14 cellular contexts compared by ENCODE assay signal in genomic region chr18:51727780-51728179, GRCh38.
A peak's percentile ranks its signal among the peaks of the same experiment; 100 is the strongest.
DNase-seq lines count a peak whose midpoint lies in the region; ATAC-seq, FAIRE-seq and TF ChIP-seq lines count a peak whose summit lies in the region.
"Had no signal": no experiment of that assay in that cellular context is flagged by ENCODE, and none has a peak within 500 bp of the region (broad histone marks: within the 10 kb centered on the region; RNA-seq: fewer than 3 reads in every experiment).

No MANE protein-coding gene starts in this region.

- intact Hi-C loops in pancreas (cut with DNase I): no loop called here

- DNase-seq in GM12891 (ENCODE audit: insufficient read length, low spot score): no peak
- no peak for DNase-seq in pancreas
- DNase-seq in neuronal stem cell (ENCODE audit: low spot score): no peak
- no peak for DNase-seq in type B pancreatic cell (ENCODE audit: extremely low spot score, unreplicated experiment)
- no peak for DNase-seq in LoVo (ENCODE audit: low spot score)
- DNase-seq: DMS 273 treated with DMSO at 0.1 percent for 48 hours, foreskin melanocyte, Kasumi-1, sigmoid colon, transverse colon had no signal

- H3K18ac ChIP-seq in neuronal stem cell (ENCODE audit: low read length): no peak overlapping the region

- peaks cover 9% of the 10 kb centered on the region for H3K4me1 Mint-ChIP-seq in type B pancreatic cell (ENCODE audit: unreplicated experiment)

- H3K27ac ChIP-seq in pancreas: no peak overlapping the region
- no peak overlapping the region for H3K27ac ChIP-seq in neuronal stem cell (replicated peaks; ENCODE audit: low read length)
- H3K27ac ChIP-seq: sigmoid colon, transverse colon had no signal

- H3K79me1 ChIP-seq in neuronal stem cell (ENCODE audit: low read depth, low read length): no peaks in the 10 kb centered on the region

- peak; percentile 77 for FAIRE-seq in GM12891 (lab: Jason Lieb, UNC)
- FAIRE-seq in pancreas (lab: Jason Lieb, UNC): no peak

- TF ChIP-seq CTCF in pancreas (IDR thresholded peaks at IDR 0.05): no peak
- no peak for TF ChIP-seq CTCF in type B pancreatic cell (conservative IDR thresholded peaks at IDR 0.05)

- H3K36me3 ChIP-seq in pancreas: no peaks in the 10 kb centered on the region
- no peaks in the 10 kb centered on the region for H3K36me3 ChIP-seq in neuronal stem cell (replicated peaks in 1 of 2; ENCODE audit: control insufficient read depth in 2 of 2, insufficient read depth in 2 of 2, low read length in 2 of 2)
- H3K36me3 ChIP-seq: sigmoid colon, transverse colon had no signal

- H2BK12ac ChIP-seq in neuronal stem cell (ENCODE audit: low read length): no peak overlapping the region

- H2AFZ ChIP-seq in neuronal stem cell (ENCODE audit: low read length): no peak overlapping the region

- ATAC-seq in GM19438 (IDR thresholded peaks at IDR 0.05; ENCODE audit: low read depth, unreplicated experiment) (peak; percentile 65), HG02852 (IDR thresholded peaks at IDR 0.05; ENCODE audit: unreplicated experiment) (peak; percentile 58), HG03469 (IDR thresholded peaks at IDR 0.05; ENCODE audit: unreplicated experiment) (peak; percentile 49), pancreas (no peak)
- ATAC-seq: natural killer cell treated with Interleukin-12 subunit alpha and Interleukin-12 subunit beta and Interleukin-15 and Interleukin-18, amount 100 ng/mL, for 72 hours had no signal

- no peak overlapping the region for H2BK120ac ChIP-seq in neuronal stem cell (ENCODE audit: low read depth, low read length)

- H3K4me2 ChIP-seq in neuronal stem cell (ENCODE audit: insufficient read depth, low read length, poor library complexity, severe bottlenecking): no peak overlapping the region

- TF ChIP-seq POLR2A in GM12891 (IDR thresholded peaks at IDR 0.05; ENCODE audit: low read depth, low read length): no peak

- H3K4me3 Mint-ChIP-seq in type B pancreatic cell: no peak overlapping the region
- H3K4me3 Mint-ChIP-seq: natural killer cell treated with Interleukin-12 subunit alpha and Interleukin-12 subunit beta and Interleukin-15 and Interleukin-18, amount 100 ng/mL, for 72 hours had no signal

- peaks cover 13% of the 10 kb centered on the region for H3K27me3 Mint-ChIP-seq in type B pancreatic cell

- H2BK5ac ChIP-seq in neuronal stem cell (ENCODE audit: low read length): no peak overlapping the region

- H2BK15ac ChIP-seq in neuronal stem cell (ENCODE audit: low read length): no peak overlapping the region

- no peaks in the 10 kb centered on the region for H3K36me3 Mint-ChIP-seq in type B pancreatic cell
- H3K36me3 Mint-ChIP-seq: natural killer cell treated with Interleukin-12 subunit alpha and Interleukin-12 subunit beta and Interleukin-15 and Interleukin-18, amount 100 ng/mL, for 72 hours had no signal

- no peak overlapping the region for H3K27ac Mint-ChIP-seq in type B pancreatic cell
- H3K27ac Mint-ChIP-seq: natural killer cell treated with Interleukin-12 subunit alpha and Interleukin-12 subunit beta and Interleukin-15 and Interleukin-18, amount 100 ng/mL, for 72 hours had no signal

- H3K27me3 ChIP-seq in pancreas: no peaks in the 10 kb centered on the region
- no peaks in the 10 kb centered on the region for H3K27me3 ChIP-seq in neuronal stem cell (ENCODE audit: control insufficient read depth in 3 of 3, insufficient read depth in 3 of 3, low read depth in 1 of 3, low read length in 3 of 3)
- H3K27me3 ChIP-seq: sigmoid colon, transverse colon had no signal

- no peak overlapping the region for H3K14ac ChIP-seq in neuronal stem cell (ENCODE audit: low read length)

- no peaks in the 10 kb centered on the region for H3K9me3 Mint-ChIP-seq in type B pancreatic cell
- H3K9me3 Mint-ChIP-seq: natural killer cell treated with Interleukin-12 subunit alpha and Interleukin-12 subunit beta and Interleukin-15 and Interleukin-18, amount 100 ng/mL, for 72 hours had no signal

- H3K4me3 ChIP-seq in pancreas (no peak overlapping the region), neuronal stem cell (ENCODE audit: low read length in 2 of 2) (no peak overlapping the region)
- H3K4me3 ChIP-seq: sigmoid colon, transverse colon had no signal

- H3K23ac ChIP-seq in neuronal stem cell (ENCODE audit: low read depth, low read length, poor library complexity): no peak overlapping the region

- H4K8ac ChIP-seq in neuronal stem cell (ENCODE audit: low read depth, low read length): no peak overlapping the region

- H2AK5ac ChIP-seq in neuronal stem cell (ENCODE audit: low read depth, low read length): no peak overlapping the region

- no peak overlapping the region for H3K4ac ChIP-seq in neuronal stem cell (ENCODE audit: low read length)

- no peak overlapping the region for H3K9ac ChIP-seq in neuronal stem cell (ENCODE audit: low read depth, low read length, poor library complexity)

- H4K91ac ChIP-seq in neuronal stem cell (ENCODE audit: low read depth, low read length, poor library complexity): no peak overlapping the region

- H3K9me3 ChIP-seq in pancreas: no peaks in the 10 kb centered on the region
- no peaks in the 10 kb centered on the region for H3K9me3 ChIP-seq in neuronal stem cell (replicated peaks in 1 of 2; ENCODE audit: control insufficient read depth in 2 of 2, insufficient read depth in 1 of 2, low read depth in 1 of 2, low read length in 2 of 2)
- H3K9me3 ChIP-seq: sigmoid colon, transverse colon had no signal

- no peaks in the 10 kb centered on the region for H3K4me1 ChIP-seq in pancreas
- H3K4me1 ChIP-seq in neuronal stem cell (ENCODE audit: control insufficient read depth in 2 of 2, insufficient read depth in 1 of 2, low read depth in 1 of 2, low read length in 2 of 2): no peaks in the 10 kb centered on the region
- H3K4me1 ChIP-seq: sigmoid colon, transverse colon had no signal

TF ChIP-seq in GM12891, 5 proteins besides CTCF, POLR2A, EP300 and RAD21:
- TF ChIP-seq SPI1 (IDR thresholded peaks at IDR 0.05; ENCODE audit: low read depth, low read length): peak; percentile 88
- no peak for TF ChIP-seq TAF1 (IDR thresholded peaks at IDR 0.05; ENCODE audit: low read depth, low read length)
- no peak for TF ChIP-seq POLR2AphosphoS5 (IDR thresholded peaks at IDR 0.05; ENCODE audit: low read depth, low read length)
TF ChIP-seq in GM12891: peak in this region for 1.

Comparison
In these comparisons a context has a peak if more than half of its experiments do, and no peak if none do; other contexts are left out.
1. ATAC-seq: peak in GM19438 (single experiment), HG02852 (single experiment) and HG03469 (single experiment); none in pancreas (0 of 4).